Comparison of ENCODE assay signal across 1 cellular context in genomic region chr9:110750272-110750671, GRCh38.
TF ChIP-seq lines count a peak whose summit lies in the region.

No MANE protein-coding gene starts in this region.

TF ChIP-seq in GM23338, 12 proteins besides CTCF, POLR2A, EP300 and RAD21 (continued from another document):
- TF ChIP-seq ZNF462 (CRISPR knock-in tag; IDR thresholded peaks at IDR 0.05) (no peak), ZNF114 (CRISPR knock-in tag; IDR thresholded peaks at IDR 0.05) (no peak), EZH2phosphoT487 (IDR thresholded peaks at IDR 0.05; ENCODE audit: unreplicated experiment) (no peak), POLR2AphosphoS5 (IDR thresholded peaks at IDR 0.05; ENCODE audit: low read depth) (no peak), JUNB (IDR thresholded peaks at IDR 0.05; ENCODE audit: unreplicated experiment) (no peak), REST (IDR thresholded peaks at IDR 0.05; ENCODE audit: unreplicated experiment) (no peak), CREB1 (CRISPR knock-in tag; IDR thresholded peaks at IDR 0.05; ENCODE audit: low read depth) (no peak)
TF ChIP-seq in GM23338: peak in this region for 0.
